ENCODE assay signal across 10 cellular contexts in genomic region chr9:33129886-33130284, GRCh38. TPM values are rescaled to one million over a fixed set of nuclear protein-coding genes. Genes with fewer than 3 reads are reported as not detected.
DNase-seq lines count a peak whose midpoint lies in the region; ATAC-seq and TF ChIP-seq lines count a peak whose summit lies in the region.
"Had no signal": no experiment of that assay in that cellular context is flagged by ENCODE, and none has a peak within 500 bp of the region (broad histone marks: within the 10 kb centered on the region; RNA-seq: fewer than 3 reads in every experiment).

No MANE protein-coding gene starts in this region.

- peaks cover 30% of the 10 kb centered on the region for H3K4me1 Mint-ChIP-seq in activated CD8-positive, alpha-beta T cell treated with anti-CD3 and anti-CD28 coated beads, Interleukin-2, amount 10 ng/mL, durations not matched to agents 7 days and 5 days (ENCODE audit: low read depth)
- peaks cover 36% of the 10 kb centered on the region for H3K4me1 Mint-ChIP-seq in activated CD8-positive, alpha-beta T cell treated with anti-CD3 and anti-CD28 coated beads for 36 hours (ENCODE audit: low read depth)
- H3K4me1 Mint-ChIP-seq: neural crest cell had no signal

- intact Hi-C loops in activated CD8-positive, alpha-beta T cell treated with anti-CD3 and anti-CD28 coated beads for 36 hours (cut with micrococcal nuclease), result loop anchor here (5.0 kb wide), 1 partner anchor 37 kb away; the partner anchor contains the start of gene B4GALT1

- TF ChIP-seq EP300 in suprapubic skin (IDR thresholded peaks at IDR 0.05), result no peak

- H3K36me3 Mint-ChIP-seq in activated CD8-positive, alpha-beta T cell treated with anti-CD3 and anti-CD28 coated beads, Interleukin-2, amount 10 ng/mL, durations not matched to agents 7 days and 5 days (ENCODE audit: low read depth), result peaks cover 43% of the 10 kb centered on the region
- peaks cover 44% of the 10 kb centered on the region for H3K36me3 Mint-ChIP-seq in activated CD8-positive, alpha-beta T cell treated with anti-CD3 and anti-CD28 coated beads for 36 hours (ENCODE audit: low read depth)

- H3K4me1 ChIP-seq in esophagus (ENCODE audit: control insufficient read depth in 2 of 2, insufficient read depth in 2 of 2, low read length in 1 of 2), result peaks cover 12 to 29% of the 10 kb centered on the region in 2 donors
- peaks cover 67% of the 10 kb centered on the region for H3K4me1 ChIP-seq in suprapubic skin
- no peaks in the 10 kb centered on the region for H3K4me1 ChIP-seq in HAP-1

- peaks cover 5 to 38% of the 10 kb centered on the region in 2 donors for H3K36me3 ChIP-seq in esophagus (ENCODE audit: control insufficient read depth in 2 of 2, insufficient read depth in 2 of 2, low read length in 1 of 2)
- peaks cover 42% of the 10 kb centered on the region for H3K36me3 ChIP-seq in suprapubic skin
- H3K36me3 ChIP-seq in HAP-1 (replicated peaks), result peaks cover 12% of the 10 kb centered on the region; the same call in 1 of the 2 replicates

- no peaks in the 10 kb centered on the region for H3K27me3 ChIP-seq in esophagus (ENCODE audit: control insufficient read depth in 1 of 2, insufficient read depth in 2 of 2, low read length in 2 of 2)
- H3K27me3 ChIP-seq in suprapubic skin, result no peaks in the 10 kb centered on the region
- no peaks in the 10 kb centered on the region for H3K27me3 ChIP-seq in HAP-1 (ENCODE audit: low read depth)

- in situ Hi-C loops in HAP-1 (cut with MboI; ENCODE audit: low sequenced_read_pairs), result no loop called here

- H3K4me3 ChIP-seq in esophagus (ENCODE audit: low read depth in 1 of 2, low read length in 2 of 2), result no peak overlapping the region
- H3K4me3 ChIP-seq in suprapubic skin, result no peak overlapping the region
- H3K4me3 ChIP-seq in HAP-1, result no peak overlapping the region
- H3K4me3 ChIP-seq: SK-N-MC had no signal

- CTCF ChIA-PET in activated CD8-positive, alpha-beta T cell treated with anti-CD3 and anti-CD28 coated beads, Interleukin-2, amount 10 ng/mL, durations not matched to agents 7 days and 5 days (lab: Charles Lee), result interaction anchor here (0.9 to 1.5 kb wide), 3 partner anchors 10 to 30 kb away, joined by 3 to 4 read pairs (median 4); no protein-coding TSS in a partner anchor
- CTCF ChIA-PET in activated CD8-positive, alpha-beta T cell treated with anti-CD3 and anti-CD28 coated beads for 36 hours (lab: Charles Lee), result interaction anchor here (0.9 to 1.0 kb wide), 2 partner anchors 10 to 96 kb away, joined by 3 read pairs; no protein-coding TSS in a partner anchor

- H3K9me3 ChIP-seq in esophagus (ENCODE audit: control insufficient read depth in 2 of 2, insufficient read depth in 1 of 2, low read depth in 1 of 2, low read length in 1 of 2) (no peaks in the 10 kb centered on the region), suprapubic skin (no peaks in the 10 kb centered on the region), HAP-1 (no peaks in the 10 kb centered on the region)

- H3K27me3 Mint-ChIP-seq in activated CD8-positive, alpha-beta T cell treated with anti-CD3 and anti-CD28 coated beads, Interleukin-2, amount 10 ng/mL, durations not matched to agents 7 days and 5 days (ENCODE audit: low read depth), result no peaks in the 10 kb centered on the region
- H3K27me3 Mint-ChIP-seq in activated CD8-positive, alpha-beta T cell treated with anti-CD3 and anti-CD28 coated beads for 36 hours, result no peaks in the 10 kb centered on the region

- peak overlapping the region; percentile 39 for H3K27ac Mint-ChIP-seq in activated CD8-positive, alpha-beta T cell treated with anti-CD3 and anti-CD28 coated beads, Interleukin-2, amount 10 ng/mL, durations not matched to agents 7 days and 5 days
- H3K27ac Mint-ChIP-seq in activated CD8-positive, alpha-beta T cell treated with anti-CD3 and anti-CD28 coated beads for 36 hours, result no peak overlapping the region

- DNase-seq in activated CD8-positive, alpha-beta T cell treated with anti-CD3 and anti-CD28 coated beads, Interleukin-2, amount 10 ng/mL, durations not matched to agents 7 days and 5 days, result no peak
- DNase-seq in activated CD8-positive, alpha-beta T cell treated with anti-CD3 and anti-CD28 coated beads for 36 hours, result no peak
- DNase-seq in suprapubic skin (ENCODE audit: low spot score in 2 of 2) (peak; percentile 28 to 32), HAP-1 (ENCODE audit: low spot score in 2 of 2) (no peak), COLO668 (lab: John Stamatoyannopoulos, UW; ENCODE audit: unreplicated experiment) (no peak)

- TF ChIP-seq CTCF in activated CD8-positive, alpha-beta T cell treated with anti-CD3 and anti-CD28 coated beads for 36 hours (IDR thresholded peaks at IDR 0.05), result no peak
- TF ChIP-seq CTCF in suprapubic skin (IDR thresholded peaks at IDR 0.05), result no peak

- no peak for TF ChIP-seq POLR2A in suprapubic skin (IDR thresholded peaks at IDR 0.05)

- POLR2A ChIA-PET in activated CD8-positive, alpha-beta T cell treated with anti-CD3 and anti-CD28 coated beads, Interleukin-2, amount 10 ng/mL, durations not matched to agents 7 days and 5 days (lab: Charles Lee), result interaction anchor here (0.9 to 2.3 kb wide), 3 partner anchors 10 to 37 kb away, joined by 3 to 6 read pairs (median 5); partner anchors contain the start of gene B4GALT1
- POLR2A ChIA-PET in activated CD8-positive, alpha-beta T cell treated with anti-CD3 and anti-CD28 coated beads for 36 hours (lab: Charles Lee), result interaction anchor here (0.7 kb wide), 2 partner anchors 12 to 38 kb away, joined by 3 to 4 read pairs; no protein-coding TSS in a partner anchor

- ATAC-seq in activated CD8-positive, alpha-beta T cell treated with anti-CD3 and anti-CD28 coated beads, Interleukin-2, amount 10 ng/mL, durations not matched to agents 7 days and 5 days, result no peak
- ATAC-seq in activated CD8-positive, alpha-beta T cell treated with anti-CD3 and anti-CD28 coated beads for 36 hours, result no peak
- peak; percentile 43 for ATAC-seq in HG03354 (IDR thresholded peaks at IDR 0.05; ENCODE audit: poor library complexity, severe bottlenecking, unreplicated experiment)
- no peak for ATAC-seq in HG03196 (IDR thresholded peaks at IDR 0.05; ENCODE audit: unreplicated experiment)

- H3K9me3 Mint-ChIP-seq in activated CD8-positive, alpha-beta T cell treated with anti-CD3 and anti-CD28 coated beads, Interleukin-2, amount 10 ng/mL, durations not matched to agents 7 days and 5 days (ENCODE audit: insufficient read depth), result no peaks in the 10 kb centered on the region
- H3K9me3 Mint-ChIP-seq in activated CD8-positive, alpha-beta T cell treated with anti-CD3 and anti-CD28 coated beads for 36 hours, result no peaks in the 10 kb centered on the region
- H3K9me3 Mint-ChIP-seq: neural crest cell had no signal

- no peak overlapping the region for H3K4me3 Mint-ChIP-seq in activated CD8-positive, alpha-beta T cell treated with anti-CD3 and anti-CD28 coated beads, Interleukin-2, amount 10 ng/mL, durations not matched to agents 7 days and 5 days
- H3K4me3 Mint-ChIP-seq in activated CD8-positive, alpha-beta T cell treated with anti-CD3 and anti-CD28 coated beads for 36 hours, result no peak overlapping the region
- H3K4me3 Mint-ChIP-seq: neural crest cell had no signal

- H3K27ac ChIP-seq in esophagus (ENCODE audit: low read depth in 2 of 2, low read length in 1 of 2) (peak overlapping the region; percentile 44 to 47), suprapubic skin (peak overlapping the region; percentile 65)
- H3K27ac ChIP-seq: SK-N-MC had no signal

- 75 to 82% methylated on average over 5 of the region's 5 CpGs for WGBS in esophagus, 2 donors
- WGBS in suprapubic skin, result 57% methylated on average over 5 of the region's 5 CpGs

RNA-seq across cellular contexts. Expression of gene B4GALT1, which starts 37.3 kb away (rescaled TPM):
- total RNA-seq in activated CD8-positive, alpha-beta T cell treated with anti-CD3 and anti-CD28 coated beads, Interleukin-2, amount 10 ng/mL, durations not matched to agents 7 days and 5 days, result 10 to 100 TPM; 27.8 to 28.5 TPM
- total RNA-seq in activated CD8-positive, alpha-beta T cell treated with anti-CD3 and anti-CD28 coated beads for 36 hours, result 10 to 100 TPM; 41.2 to 41.4 TPM
- polyA plus RNA-seq in esophagus, result 10 to 100 TPM; 26.0 to 29.2 TPM
- 10 to 100 TPM; 45.1 to 68.7 (median 53.5) TPM for total RNA-seq in suprapubic skin

RNA-seq across cellular contexts. Expression of gene SMU1, which starts 53.4 kb away (rescaled TPM):
- total RNA-seq in activated CD8-positive, alpha-beta T cell treated with anti-CD3 and anti-CD28 coated beads, Interleukin-2, amount 10 ng/mL, durations not matched to agents 7 days and 5 days, result 10 to 100 TPM; 21.7 to 22.6 TPM
- 10 to 100 TPM; 23.8 to 23.9 TPM for total RNA-seq in activated CD8-positive, alpha-beta T cell treated with anti-CD3 and anti-CD28 coated beads for 36 hours
- polyA plus RNA-seq in esophagus, result 1 to 10 TPM; 4.8 to 8.5 TPM
- 10 to 100 TPM; 14.3 to 18.5 (median 16.7) TPM for total RNA-seq in suprapubic skin

Comparison
In these comparisons a context has a peak if more than half of its experiments do, and no peak if none do; other contexts are left out.
1. DNase-seq: peak in suprapubic skin (2 of 2); none in activated CD8-positive, alpha-beta T cell treated with anti-CD3 and anti-CD28 coated beads, Interleukin-2, amount 10 ng/mL, durations not matched to agents 7 days and 5 days (single experiment), activated CD8-positive, alpha-beta T cell treated with anti-CD3 and anti-CD28 coated beads for 36 hours (single experiment), HAP-1 (0 of 2) and COLO668 (single experiment).